11 cellular contexts compared by ENCODE assay signal in the genomic region with DNA sequence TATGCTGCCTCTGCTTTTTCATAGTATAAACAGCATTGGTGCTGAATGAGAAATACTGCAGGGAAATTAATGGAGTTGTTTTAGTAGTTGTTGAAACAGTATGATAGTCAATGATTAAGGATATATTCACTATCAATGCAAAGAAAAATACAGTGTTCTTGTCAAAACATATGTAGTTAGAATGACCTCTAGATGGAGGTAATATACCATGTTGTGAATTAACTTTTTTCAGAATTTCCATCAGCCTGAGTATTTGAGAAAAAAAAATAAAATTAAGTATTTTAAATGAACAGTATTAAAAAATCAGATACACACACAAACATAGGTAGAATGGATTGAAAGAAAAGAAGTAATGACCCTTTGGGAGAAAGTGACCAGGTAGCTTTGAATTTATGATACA. TPM values are rescaled to one million over a fixed set of nuclear protein-coding genes. Genes with fewer than 3 reads are reported as not detected.
A peak's percentile ranks its signal among the peaks of the same experiment; 100 is the strongest.
DNase-seq lines count a peak whose midpoint lies in the region; ATAC-seq and TF ChIP-seq lines count a peak whose summit lies in the region.
"Had no signal": no experiment of that assay in that cellular context is flagged by ENCODE, and none has a peak within 500 bp of the region (broad histone marks: within the 10 kb centered on the region; RNA-seq: fewer than 3 reads in every experiment).

No MANE protein-coding gene starts in this region.

- H3K4me3 Mint-ChIP-seq in nephron: no peak overlapping the region
- no peak overlapping the region for H3K4me3 Mint-ChIP-seq in activated CD8-positive, alpha-beta memory T cell treated with anti-CD3 and anti-CD28 coated beads, Interleukin-2, amount 10 ng/mL, durations not matched to agents 7 days and 5 days
- H3K4me3 Mint-ChIP-seq: activated CD4-positive, alpha-beta T cell treated with anti-CD3 and anti-CD28 coated beads, Interleukin-2, amount 10 ng/mL, durations not matched to agents 24 days and 14 days; activated naive CD8-positive, alpha-beta T cell had no signal

- H3K27ac ChIP-seq in mammary epithelial cell (ENCODE audit: insufficient read depth, low read depth, low read length): no peak overlapping the region
- H3K27ac ChIP-seq: thoracic aorta had no signal

- no TSS peak for BruUV-seq in mammary epithelial cell (replicated peaks; lab: Mats Ljungman, UMichigan)

- intact Hi-C loops in mammary epithelial cell (cut with micrococcal nuclease): loop anchor here (2.0 kb wide), 2 partner anchors 524 to 588 kb away; no protein-coding TSS in a partner anchor

- CTCF ChIA-PET in mammary epithelial cell (lab: Charles Lee; ENCODE audit: low non-redundant PET): no interaction called here
- CTCF ChIA-PET in activated CD8-positive, alpha-beta memory T cell treated with anti-CD3 and anti-CD28 coated beads, Interleukin-2, amount 10 ng/mL, durations not matched to agents 7 days and 5 days (lab: Charles Lee): interaction anchor here (1.5 to 1.8 kb wide), 2 partner anchors 129 to 290 kb away, joined by 3 to 5 read pairs; no protein-coding TSS in a partner anchor

- no peak overlapping the region for H3K4me3 ChIP-seq in mammary epithelial cell (replicated peaks in 1 of 3; ENCODE audit: insufficient read depth in 1 of 3, low read depth in 2 of 3, low read length in 3 of 3)
- H3K4me3 ChIP-seq: thoracic aorta had no signal

- H3K9me3 Mint-ChIP-seq in nephron: peaks cover 7% of the 10 kb centered on the region
- H3K9me3 Mint-ChIP-seq in activated CD8-positive, alpha-beta memory T cell treated with anti-CD3 and anti-CD28 coated beads, Interleukin-2, amount 10 ng/mL, durations not matched to agents 7 days and 5 days (ENCODE audit: low read depth): no peaks in the 10 kb centered on the region
- H3K9me3 Mint-ChIP-seq: activated CD4-positive, alpha-beta T cell treated with anti-CD3 and anti-CD28 coated beads, Interleukin-2, amount 10 ng/mL, durations not matched to agents 24 days and 14 days had no signal

- H3K4me1 Mint-ChIP-seq in nephron: peaks cover 12% of the 10 kb centered on the region
- peaks cover 7% of the 10 kb centered on the region for H3K4me1 Mint-ChIP-seq in activated CD8-positive, alpha-beta memory T cell treated with anti-CD3 and anti-CD28 coated beads, Interleukin-2, amount 10 ng/mL, durations not matched to agents 7 days and 5 days

- no peak for ATAC-seq in HG03196 (IDR thresholded peaks at IDR 0.05; ENCODE audit: unreplicated experiment)
- ATAC-seq in activated CD8-positive, alpha-beta memory T cell treated with anti-CD3 and anti-CD28 coated beads, Interleukin-2, amount 10 ng/mL, durations not matched to agents 7 days and 5 days: no peak

- peaks cover 5% of the 10 kb centered on the region for H3K36me3 Mint-ChIP-seq in nephron (ENCODE audit: low read depth)
- H3K36me3 Mint-ChIP-seq in activated CD8-positive, alpha-beta memory T cell treated with anti-CD3 and anti-CD28 coated beads, Interleukin-2, amount 10 ng/mL, durations not matched to agents 7 days and 5 days: no peaks in the 10 kb centered on the region

- no peaks in the 10 kb centered on the region for H3K27me3 ChIP-seq in mammary epithelial cell (ENCODE audit: insufficient read depth, low read length)

- H4K20me1 ChIP-seq in mammary epithelial cell (ENCODE audit: insufficient read depth, low read length): no peaks in the 10 kb centered on the region

- peak; percentile 6 for DNase-seq in GM03348 (ENCODE audit: low spot score)
- DNase-seq in mammary epithelial cell: no peak
- DNase-seq in activated effector memory CD4-positive, alpha-beta T cell treated with Interleukin-2 at 50 U/mL for 16 hours: no peak
- DNase-seq in activated CD8-positive, alpha-beta memory T cell treated with anti-CD3 and anti-CD28 coated beads, Interleukin-2, amount 10 ng/mL, durations not matched to agents 7 days and 5 days: no peak
- DNase-seq: activated CD4-positive, alpha-beta T cell treated with anti-CD3 and anti-CD28 coated beads, Interleukin-2, amount 10 ng/mL, durations not matched to agents 24 days and 14 days; occipital lobe had no signal

- no peak overlapping the region for H3K9ac ChIP-seq in mammary epithelial cell (ENCODE audit: insufficient read depth, low read length)

- H3K27me3 Mint-ChIP-seq in nephron (ENCODE audit: low read depth): no peaks in the 10 kb centered on the region
- peaks cover 12% of the 10 kb centered on the region for H3K27me3 Mint-ChIP-seq in activated CD8-positive, alpha-beta memory T cell treated with anti-CD3 and anti-CD28 coated beads, Interleukin-2, amount 10 ng/mL, durations not matched to agents 7 days and 5 days
- H3K27me3 Mint-ChIP-seq: activated naive CD8-positive, alpha-beta T cell had no signal

- H3K36me3 ChIP-seq in mammary epithelial cell (ENCODE audit: insufficient read depth, low read length): no peaks in the 10 kb centered on the region
- H3K36me3 ChIP-seq: thoracic aorta had no signal

- no peaks in the 10 kb centered on the region for H3K9me3 ChIP-seq in mammary epithelial cell (replicated peaks; ENCODE audit: insufficient read depth, low read length)
- H3K9me3 ChIP-seq: thoracic aorta had no signal

- dilution Hi-C loops in mammary epithelial cell (cut with HindIII; ENCODE audit: low sequenced_read_pairs): no loop called here

- H2AFZ ChIP-seq in mammary epithelial cell (ENCODE audit: low read depth, low read length): no peak overlapping the region

- TF ChIP-seq CTCF in LNCAP (IDR thresholded peaks at IDR 0.05) (peak; percentile 33), mammary epithelial cell (conservative IDR thresholded peaks at IDR 0.05 in 1 of 2, IDR thresholded peaks at IDR 0.05 in 1 of 2; ENCODE audit: extremely low read depth in 1 of 2, insufficient read depth in 1 of 2, low read depth in 1 of 2, low read length in 2 of 2) (peak; percentile 8 to 37), nephron (IDR thresholded peaks at IDR 0.05; ENCODE audit: unreplicated experiment in 3 of 3) (peak; percentile 33 to 57 (median 35))

- no peaks in the 10 kb centered on the region for H3K79me2 ChIP-seq in mammary epithelial cell (ENCODE audit: insufficient read depth, low read length)

- peaks cover 11% of the 10 kb centered on the region for H3K4me1 ChIP-seq in mammary epithelial cell (ENCODE audit: insufficient read depth, low read length)

- in situ Hi-C loops in mammary epithelial cell (cut with MboI; ENCODE audit: low sequenced_read_pairs in 2 of 2): loop anchor here (5.0 to 10.0 kb wide), 3 partner anchors 120 to 293 kb away; no protein-coding TSS in a partner anchor

- peak overlapping the region in 1 of 3 experiments; percentile 5 for H3K27ac Mint-ChIP-seq in nephron
- no peak overlapping the region for H3K27ac Mint-ChIP-seq in activated CD8-positive, alpha-beta memory T cell treated with anti-CD3 and anti-CD28 coated beads, Interleukin-2, amount 10 ng/mL, durations not matched to agents 7 days and 5 days
- H3K27ac Mint-ChIP-seq: activated CD4-positive, alpha-beta T cell treated with anti-CD3 and anti-CD28 coated beads, Interleukin-2, amount 10 ng/mL, durations not matched to agents 24 days and 14 days; activated naive CD8-positive, alpha-beta T cell had no signal

- no peak overlapping the region for H3K4me2 ChIP-seq in mammary epithelial cell (ENCODE audit: insufficient read depth, low read depth, low read length)

RNA-seq across cellular contexts. Expression of gene RMDN2, which starts 59.5 kb away (rescaled TPM):
- 10 to 100 TPM in 1 of 2 donors, 1 to 10 TPM in 1; 5.4 to 12.5 TPM for total RNA-seq in mammary epithelial cell
- polyA plus RNA-seq in mammary epithelial cell: 3.1 TPM
- not detected for polyA minus RNA-seq in mammary epithelial cell
- 1 to 10 TPM; 1.5 to 1.6 TPM for total RNA-seq in activated CD8-positive, alpha-beta memory T cell treated with anti-CD3 and anti-CD28 coated beads, Interleukin-2, amount 10 ng/mL, durations not matched to agents 7 days and 5 days
